ENCODE assay signal across 15 cellular contexts in the genomic region with DNA sequence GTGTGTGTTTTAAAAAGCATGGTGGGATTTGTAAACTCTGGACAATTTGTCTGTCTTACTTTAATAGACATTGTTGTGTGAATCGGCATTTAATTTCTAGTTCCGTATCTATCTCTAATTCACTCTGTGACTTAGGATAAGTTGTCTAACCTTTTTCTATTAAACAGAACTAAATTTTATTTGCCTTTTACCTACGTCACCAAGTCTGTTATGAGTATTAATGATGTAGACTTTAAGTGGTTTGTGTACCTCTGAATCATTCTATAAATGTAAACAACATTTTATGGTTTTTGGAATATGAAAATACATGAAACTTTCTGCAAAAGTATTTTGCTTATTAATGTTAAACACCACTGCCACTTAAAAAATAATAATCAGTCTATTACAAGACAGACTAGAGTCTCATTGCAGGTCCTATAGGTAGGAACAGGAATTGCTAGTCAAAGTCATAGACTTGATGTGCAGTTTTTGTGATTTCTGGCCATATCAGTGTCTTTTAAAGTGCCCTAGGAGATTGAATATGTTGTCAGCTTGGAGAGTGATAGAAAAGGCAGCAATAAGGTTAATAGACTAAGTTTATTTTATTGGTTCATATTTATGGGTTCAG. TPM values are rescaled to one million over a fixed set of nuclear protein-coding genes. Genes with fewer than 3 reads are reported as not detected.
DNase-seq lines count a peak whose midpoint lies in the region; ATAC-seq, FAIRE-seq and TF ChIP-seq lines count a peak whose summit lies in the region.
"Had no signal": no experiment of that assay in that cellular context is flagged by ENCODE, and none has a peak within 500 bp of the region (broad histone marks: within the 10 kb centered on the region; RNA-seq: fewer than 3 reads in every experiment).

No MANE protein-coding gene starts in this region.

- no peaks in the 10 kb centered on the region for H3K9me3 Mint-ChIP-seq in activated CD4-positive, alpha-beta T cell treated with anti-CD3 and anti-CD28 coated beads for 36 hours (ENCODE audit: low read depth)
- H3K9me3 Mint-ChIP-seq: naive thymus-derived CD8-positive, alpha-beta T cell had no signal

- CTCF ChIA-PET in A549 (lab: Yijun Ruan, JAX), result no interaction called here
- CTCF ChIA-PET in activated CD4-positive, alpha-beta T cell treated with anti-CD3 and anti-CD28 coated beads for 36 hours (lab: Charles Lee), result no interaction called here

- H3K4me1 Mint-ChIP-seq in activated CD4-positive, alpha-beta T cell treated with anti-CD3 and anti-CD28 coated beads for 36 hours, result peaks cover 49% of the 10 kb centered on the region

- no peak for TF ChIP-seq POLR2A in A549 (IDR thresholded peaks at IDR 0.05; ENCODE audit: low read length)

- 39% methylated on average over 3 of the region's 3 CpGs for WGBS in A549 (ENCODE audit: missing lambda C conversion rate)

- TF ChIP-seq RAD21 in A549 (conservative IDR thresholded peaks at IDR 0.05 in 1 of 2, IDR thresholded peaks at IDR 0.05 in 1 of 2), result no peak

- intact Hi-C loops in sciatic nerve (cut with DNase I), result no loop called here
- intact Hi-C loops in activated CD4-positive, alpha-beta T cell treated with anti-CD3 and anti-CD28 coated beads for 36 hours (cut with DNase I, micrococcal nuclease), result no loop called here

- peak overlapping the region; percentile 42 for H3K4me2 ChIP-seq in A549
- H3K4me2 ChIP-seq: BLaER1 had no signal

- H3K4me3 ChIP-seq in A549 (no peak overlapping the region), fibroblast of the aortic adventitia (ENCODE audit: low read depth, low read length) (no peak overlapping the region)
- H3K4me3 ChIP-seq: BLaER1, upper lobe of left lung had no signal

- FAIRE-seq in A549 (lab: Jason Lieb, UNC), result no peak
- FAIRE-seq: islet of Langerhans had no signal

- no peak overlapping the region for H3K27ac ChIP-seq in A549
- H3K27ac ChIP-seq: BLaER1, RWPE1, upper lobe of left lung had no signal

- TF ChIP-seq EP300 in A549 (IDR thresholded peaks at IDR 0.05), result no peak

- peak in 1 of 2 experiments; percentile 49 for DNase-seq in A549 (ENCODE audit: low read depth in 1 of 2, low spot score in 1 of 2)
- peak; percentile 42 for DNase-seq in RKO (ENCODE audit: low spot score)
- no peak for DNase-seq in fibroblast of the aortic adventitia (ENCODE audit: low read depth)
- no peak for DNase-seq in T-helper 1 cell
- DNase-seq in sciatic nerve (ENCODE audit: low spot score), result no peak
- no peak for DNase-seq in midbrain (lab: John Stamatoyannopoulos, UW)
- DNase-seq in activated CD4-positive, alpha-beta T cell treated with anti-CD3 and anti-CD28 coated beads for 36 hours, result no peak
- DNase-seq: activated T-cell treated with anti-CD3 and anti-CD28 coated beads, Interleukin-2, amount 50 U/mL, for 48 hours; naive thymus-derived CD8-positive, alpha-beta T cell; upper lobe of left lung had no signal

- no peak for TF ChIP-seq CTCF in A549 (IDR thresholded peaks at IDR 0.05)
- TF ChIP-seq CTCF in GM12873 (IDR thresholded peaks at IDR 0.05; ENCODE audit: insufficient read depth, low read depth, low read length, missing control alignments), result peak; percentile 29
- TF ChIP-seq CTCF in fibroblast of the aortic adventitia (IDR thresholded peaks at IDR 0.05; ENCODE audit: insufficient read depth, low read length), result peak; percentile 23

- ATAC-seq in A549 (peak; percentile 78 to 81; a peak in 5 of 6 replicates), sciatic nerve (no peak)
- no peak for ATAC-seq in activated CD4-positive, alpha-beta T cell treated with anti-CD3 and anti-CD28 coated beads for 36 hours

- peaks cover 6% of the 10 kb centered on the region for H3K36me3 Mint-ChIP-seq in activated CD4-positive, alpha-beta T cell treated with anti-CD3 and anti-CD28 coated beads for 36 hours (ENCODE audit: low read depth)

- H3K4me1 ChIP-seq in A549, result peaks cover 56% of the 10 kb centered on the region

- H3K27me3 Mint-ChIP-seq in activated CD4-positive, alpha-beta T cell treated with anti-CD3 and anti-CD28 coated beads for 36 hours, result no peaks in the 10 kb centered on the region
- H3K27me3 Mint-ChIP-seq: brain; naive thymus-derived CD8-positive, alpha-beta T cell had no signal

- H3K4me3 Mint-ChIP-seq in activated CD4-positive, alpha-beta T cell treated with anti-CD3 and anti-CD28 coated beads for 36 hours, result no peak overlapping the region

- no peak overlapping the region for H3K27ac Mint-ChIP-seq in activated CD4-positive, alpha-beta T cell treated with anti-CD3 and anti-CD28 coated beads for 36 hours

- POLR2A ChIA-PET in A549 (lab: Yijun Ruan, JAX), result no interaction called here
- POLR2A ChIA-PET in activated CD4-positive, alpha-beta T cell treated with anti-CD3 and anti-CD28 coated beads for 36 hours (lab: Charles Lee), result no interaction called here

- no peaks in the 10 kb centered on the region for H3K9me3 ChIP-seq in A549
- H3K9me3 ChIP-seq: BLaER1, upper lobe of left lung had no signal

TF ChIP-seq in A549, 52 proteins besides CTCF, POLR2A, EP300 and RAD21:
- TF ChIP-seq NPAS2 (CRISPR knock-in tag; IDR thresholded peaks at IDR 0.05; ENCODE audit: borderline replicate concordance) (no peak), JUNB (IDR thresholded peaks at IDR 0.05) (no peak), MAZ (IDR thresholded peaks at IDR 0.05; ENCODE audit: borderline replicate concordance, low read depth, low read length) (no peak), ESRRA (IDR thresholded peaks at IDR 0.05; ENCODE audit: borderline replicate concordance, low read length) (no peak), HDAC2 (IDR thresholded peaks at IDR 0.05) (no peak), CHD2 (IDR thresholded peaks at IDR 0.05; ENCODE audit: low read length, partially characterized antibody) (no peak), MYC (IDR thresholded peaks at IDR 0.05; ENCODE audit: borderline replicate concordance, low read length) (no peak), CBX2 (IDR thresholded peaks at IDR 0.05; ENCODE audit: borderline replicate concordance, low read depth) (no peak), NFE2L2 (conservative IDR thresholded peaks at IDR 0.05; ENCODE audit: low read length) (no peak), MAFK (IDR thresholded peaks at IDR 0.05; ENCODE audit: partially characterized antibody) (no peak), BHLHE40 (IDR thresholded peaks at IDR 0.05; ENCODE audit: low read depth, low read length) (no peak)
- TF ChIP-seq, protein P1, sequence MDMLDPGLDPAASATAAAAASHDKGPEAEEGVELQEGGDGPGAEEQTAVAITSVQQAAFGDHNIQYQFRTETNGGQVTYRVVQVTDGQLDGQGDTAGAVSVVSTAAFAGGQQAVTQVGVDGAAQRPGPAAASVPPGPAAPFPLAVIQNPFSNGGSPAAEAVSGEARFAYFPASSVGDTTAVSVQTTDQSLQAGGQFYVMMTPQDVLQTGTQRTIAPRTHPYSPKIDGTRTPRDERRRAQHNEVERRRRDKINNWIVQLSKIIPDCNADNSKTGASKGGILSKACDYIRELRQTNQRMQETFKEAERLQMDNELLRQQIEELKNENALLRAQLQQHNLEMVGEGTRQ (IDR thresholded peaks at IDR 0.05), result no peak
- TF ChIP-seq, protein P2, sequence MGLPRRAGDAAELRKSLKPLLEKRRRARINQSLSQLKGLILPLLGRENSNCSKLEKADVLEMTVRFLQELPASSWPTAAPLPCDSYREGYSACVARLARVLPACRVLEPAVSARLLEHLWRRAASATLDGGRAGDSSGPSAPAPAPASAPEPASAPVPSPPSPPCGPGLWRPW (IDR thresholded peaks at IDR 0.05), result no peak
- TF ChIP-seq, protein P3, sequence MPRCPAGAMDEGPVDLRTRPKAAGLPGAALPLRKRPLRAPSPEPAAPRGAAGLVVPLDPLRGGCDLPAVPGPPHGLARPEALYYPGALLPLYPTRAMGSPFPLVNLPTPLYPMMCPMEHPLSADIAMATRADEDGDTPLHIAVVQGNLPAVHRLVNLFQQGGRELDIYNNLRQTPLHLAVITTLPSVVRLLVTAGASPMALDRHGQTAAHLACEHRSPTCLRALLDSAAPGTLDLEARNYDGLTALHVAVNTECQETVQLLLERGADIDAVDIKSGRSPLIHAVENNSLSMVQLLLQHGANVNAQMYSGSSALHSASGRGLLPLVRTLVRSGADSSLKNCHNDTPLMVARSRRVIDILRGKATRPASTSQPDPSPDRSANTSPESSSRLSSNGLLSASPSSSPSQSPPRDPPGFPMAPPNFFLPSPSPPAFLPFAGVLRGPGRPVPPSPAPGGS (IDR thresholded peaks at IDR 0.05), result no peak
- TF ChIP-seq, protein P4, sequence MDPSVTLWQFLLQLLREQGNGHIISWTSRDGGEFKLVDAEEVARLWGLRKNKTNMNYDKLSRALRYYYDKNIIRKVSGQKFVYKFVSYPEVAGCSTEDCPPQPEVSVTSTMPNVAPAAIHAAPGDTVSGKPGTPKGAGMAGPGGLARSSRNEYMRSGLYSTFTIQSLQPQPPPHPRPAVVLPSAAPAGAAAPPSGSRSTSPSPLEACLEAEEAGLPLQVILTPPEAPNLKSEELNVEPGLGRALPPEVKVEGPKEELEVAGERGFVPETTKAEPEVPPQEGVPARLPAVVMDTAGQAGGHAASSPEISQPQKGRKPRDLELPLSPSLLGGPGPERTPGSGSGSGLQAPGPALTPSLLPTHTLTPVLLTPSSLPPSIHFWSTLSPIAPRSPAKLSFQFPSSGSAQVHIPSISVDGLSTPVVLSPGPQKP (IDR thresholded peaks at IDR 0.05; ENCODE audit: low read depth, low read length), result no peak
- TF ChIP-seq, protein P5, sequence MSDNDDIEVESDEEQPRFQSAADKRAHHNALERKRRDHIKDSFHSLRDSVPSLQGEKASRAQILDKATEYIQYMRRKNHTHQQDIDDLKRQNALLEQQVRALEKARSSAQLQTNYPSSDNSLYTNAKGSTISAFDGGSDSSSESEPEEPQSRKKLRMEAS (IDR thresholded peaks at IDR 0.05), result no peak

RNA-seq across cellular contexts. Expression of a gene that starts 5.6 kb away (rescaled TPM):
- polyA plus RNA-seq in A549 (2011; rRNA removed) (23.9 and 27.4 TPM in 2 replicates), A549 (2017; fragmentation: RNase III; extraction: RNeasy Plus Mini Kit Qiagen cat#74134 plus additional on column Dnase treatment) (12.9 to 13.3 TPM (median 13.1 TPM) in 3 replicates)
- 4.8 and 7.3 TPM in 2 replicates for polyA plus RNA-seq in A549 (2012; cell fraction: cytosol; rRNA removed)
- 3.1 and 3.8 TPM in 2 replicates for polyA plus RNA-seq in A549 (2012; cell fraction: nucleus; rRNA removed)
- polyA minus RNA-seq in A549 (2011; rRNA and poly(A)+ RNA removed), result 90.4 and 113 TPM in 2 replicates
- total RNA-seq in fibroblast of the aortic adventitia (ENCODE audit: low replicate concordance) (6.6 and 28.5 TPM in 2 replicates), sciatic nerve (22.1 TPM)
- total RNA-seq in activated CD4-positive, alpha-beta T cell treated with anti-CD3 and anti-CD28 coated beads for 36 hours, result 10 to 100 TPM; 25.6 to 68.0 TPM

RNA-seq across cellular contexts. Expression of a gene that starts 26.6 kb away (rescaled TPM):
- polyA plus RNA-seq in A549 (2011; rRNA removed), result 56.9 and 87.2 TPM in 2 replicates
- polyA plus RNA-seq in A549 (2012; cell fraction: cytosol; rRNA removed), result 10.9 and 11.2 TPM in 2 replicates
- 10.0 and 19.4 TPM in 2 replicates for polyA plus RNA-seq in A549 (2012; cell fraction: nucleus; rRNA removed)
- polyA plus RNA-seq in A549 (2017; fragmentation: RNase III; extraction: RNeasy Plus Mini Kit Qiagen cat#74134 plus additional on column Dnase treatment), result 79.8 to 86.8 TPM (median 84.3 TPM) in 3 replicates
- 76.5 and 77.4 TPM in 2 replicates for polyA minus RNA-seq in A549 (2011; rRNA and poly(A)+ RNA removed)
- total RNA-seq in fibroblast of the aortic adventitia (ENCODE audit: low replicate concordance), result 216 and 226 TPM in 2 replicates
- 98.4 TPM for total RNA-seq in sciatic nerve
- 100 to 1,000 TPM; 131 to 184 TPM for total RNA-seq in activated CD4-positive, alpha-beta T cell treated with anti-CD3 and anti-CD28 coated beads for 36 hours

Comparison
In these comparisons a context has a peak if more than half of its experiments do, and no peak if none do; other contexts are left out.
1. ATAC-seq: peak in A549 (2 of 2); none in sciatic nerve (single experiment) and activated CD4-positive, alpha-beta T cell treated with anti-CD3 and anti-CD28 coated beads for 36 hours (single experiment).